Comparison of ENCODE assay signal across 23 cellular contexts in genomic region chr10:91242940-91243339, GRCh38. TPM values are rescaled to one million over a fixed set of nuclear protein-coding genes. Genes with fewer than 3 reads are reported as not detected.
DNase-seq lines count a peak whose midpoint lies in the region; ATAC-seq and TF ChIP-seq lines count a peak whose summit lies in the region.
"Had no signal": no experiment of that assay in that cellular context is flagged by ENCODE, and none has a peak within 500 bp of the region (broad histone marks: within the 10 kb centered on the region; RNA-seq: fewer than 3 reads in every experiment).

No MANE protein-coding gene starts in this region.

- no peak overlapping the region for H3K4me3 ChIP-seq in CD4-positive, alpha-beta memory T cell (ENCODE audit: low read length in 2 of 2)
- no peak overlapping the region for H3K4me3 ChIP-seq in GM12865 (ENCODE audit: low read depth, low read length)
- no peak overlapping the region for H3K4me3 ChIP-seq in OCI-LY7 (ENCODE audit: low read depth, low read length, poor library complexity, severe bottlenecking)
- H3K4me3 ChIP-seq in Karpas-422 (ENCODE audit: low read length): no peak overlapping the region
- H3K4me3 ChIP-seq: hepatocyte, PC-9, prostate gland, SJSA1, stomach, upper lobe of right lung had no signal

- H3K27ac Mint-ChIP-seq in CD4-positive, alpha-beta memory T cell: peak overlapping the region in 6 of 7 donors; percentile 23 to 91 (median 49)
- peak overlapping the region; percentile 20 for H3K27ac Mint-ChIP-seq in activated naive CD8-positive, alpha-beta T cell treated with anti-CD3 and anti-CD28 coated beads, Interleukin-2, amount 10 ng/mL, durations not matched to agents 7 days and 5 days

- H3K9me2 ChIP-seq in OCI-LY7 (ENCODE audit: insufficient read depth, low read length) (no peaks in the 10 kb centered on the region), Karpas-422 (replicated peaks; ENCODE audit: insufficient read depth, low read length) (no peaks in the 10 kb centered on the region)

- peak; percentile 45 for ATAC-seq in HG02642 (IDR thresholded peaks at IDR 0.05; ENCODE audit: poor library complexity, unreplicated experiment)
- peak; percentile 60 for ATAC-seq in activated naive CD8-positive, alpha-beta T cell treated with anti-CD3 and anti-CD28 coated beads, Interleukin-2, amount 10 ng/mL, durations not matched to agents 7 days and 5 days (ENCODE audit: low read depth)
- ATAC-seq: upper lobe of right lung had no signal

- BruUV-seq in OCI-LY7 (replicated peaks; lab: Mats Ljungman, UMichigan): no TSS peak

- H3K79me2 ChIP-seq in OCI-LY7 (ENCODE audit: insufficient read depth, low read depth, low read length) (no peaks in the 10 kb centered on the region), Karpas-422 (ENCODE audit: low read length) (no peaks in the 10 kb centered on the region)
- H3K79me2 ChIP-seq: hepatocyte had no signal

- no peaks in the 10 kb centered on the region for H3K27me3 Mint-ChIP-seq in CD4-positive, alpha-beta memory T cell
- H3K27me3 Mint-ChIP-seq in activated naive CD8-positive, alpha-beta T cell treated with anti-CD3 and anti-CD28 coated beads, Interleukin-2, amount 10 ng/mL, durations not matched to agents 7 days and 5 days: no peaks in the 10 kb centered on the region
- H3K27me3 Mint-ChIP-seq: central memory CD8-positive, alpha-beta T cell had no signal

- H3K4me2 ChIP-seq in OCI-LY7 (ENCODE audit: low read length): no peak overlapping the region
- no peak overlapping the region for H3K4me2 ChIP-seq in Karpas-422 (ENCODE audit: low read depth, low read length, poor library complexity, severe bottlenecking)
- H3K4me2 ChIP-seq: hepatocyte, PC-9 had no signal

- H3K36me3 Mint-ChIP-seq in CD4-positive, alpha-beta memory T cell: peaks cover 0 to 11% of the 10 kb centered on the region in 2 donors
- H3K36me3 Mint-ChIP-seq in activated naive CD8-positive, alpha-beta T cell treated with anti-CD3 and anti-CD28 coated beads, Interleukin-2, amount 10 ng/mL, durations not matched to agents 7 days and 5 days: peaks cover 14% of the 10 kb centered on the region

- no peak for DNase-seq in CD4-positive, alpha-beta memory T cell
- DNase-seq in GM12865 (ENCODE audit: low read depth) (peak; percentile 13), OCI-LY7 (ENCODE audit: low spot score) (no peak), Karpas-422 (no peak), NCI-H1417 treated with DMSO at 0.1 percent for 48 hours (lab: John Stamatoyannopoulos, UW) (no peak)
- no peak for DNase-seq in activated naive CD8-positive, alpha-beta T cell treated with anti-CD3 and anti-CD28 coated beads, Interleukin-2, amount 10 ng/mL, durations not matched to agents 7 days and 5 days
- DNase-seq in activated CD4-positive, alpha-beta T cell treated with anti-CD3 and anti-CD28 coated beads, Interleukin-2, amount 50 U/mL, for 1 hour: no peak
- DNase-seq: activated gamma-delta T cell treated with Interleukin-2 at 50 U/mL for 16 hours; Caco-2; foreskin melanocyte; GOT3; islet precursor cell; NCI-H1092 treated with DMSO at 0.1 percent for 48 hours; NCI-H2081; PC-9; stimulated activated CD4-positive, alpha-beta T cell treated with anti-CD3 and anti-CD28 coated beads, Interleukin-2, amount 100 ng/mL, for 24 hours; stomach; upper lobe of right lung had no signal

- CTCF ChIA-PET in CD4-positive, alpha-beta memory T cell (lab: Charles Lee; ENCODE audit: partially characterized antibody): interaction anchor here (0.8 to 3.6 kb wide), 2 partner anchors 9 to 237 kb away, joined by 3 to 16 read pairs; no protein-coding TSS in a partner anchor
- CTCF ChIA-PET in OCI-LY7 (lab: Charles Lee; ENCODE audit: unreplicated experiment): no interaction called here

- H3K4me1 Mint-ChIP-seq in CD4-positive, alpha-beta memory T cell: peaks cover 21 to 30% (median 28%) of the 10 kb centered on the region in 4 donors
- peaks cover 19% of the 10 kb centered on the region for H3K4me1 Mint-ChIP-seq in activated naive CD8-positive, alpha-beta T cell treated with anti-CD3 and anti-CD28 coated beads, Interleukin-2, amount 10 ng/mL, durations not matched to agents 7 days and 5 days

- H3K9me3 Mint-ChIP-seq in CD4-positive, alpha-beta memory T cell: no peaks in the 10 kb centered on the region
- no peaks in the 10 kb centered on the region for H3K9me3 Mint-ChIP-seq in activated naive CD8-positive, alpha-beta T cell treated with anti-CD3 and anti-CD28 coated beads, Interleukin-2, amount 10 ng/mL, durations not matched to agents 7 days and 5 days
- H3K9me3 Mint-ChIP-seq: central memory CD8-positive, alpha-beta T cell had no signal

- H2AFZ ChIP-seq in OCI-LY7 (ENCODE audit: low read length): no peak overlapping the region
- H2AFZ ChIP-seq in Karpas-422 (ENCODE audit: low read length): no peak overlapping the region
- H2AFZ ChIP-seq: hepatocyte, PC-9 had no signal

- intact Hi-C loops in CD4-positive, alpha-beta memory T cell (cut with micrococcal nuclease): no loop called here
- intact Hi-C loops in OCI-LY7 (cut with micrococcal nuclease; ENCODE audit: unreplicated experiment): no loop called here

- H4K20me1 ChIP-seq in OCI-LY7 (ENCODE audit: insufficient read depth, low read length) (no peaks in the 10 kb centered on the region), Karpas-422 (ENCODE audit: insufficient read depth, low read depth, low read length) (no peaks in the 10 kb centered on the region)

- H3K4me1 ChIP-seq in CD4-positive, alpha-beta memory T cell (ENCODE audit: insufficient read depth, low read length): peaks cover 49% of the 10 kb centered on the region
- H3K4me1 ChIP-seq in OCI-LY7 (ENCODE audit: insufficient read depth, low read length, poor library complexity, severe bottlenecking) (no peaks in the 10 kb centered on the region), Karpas-422 (ENCODE audit: low read length) (no peaks in the 10 kb centered on the region)
- H3K4me1 ChIP-seq: Caco-2, prostate gland had no signal

- peak overlapping the region; percentile 1 for H3K27ac ChIP-seq in CD4-positive, alpha-beta memory T cell (ENCODE audit: low read depth, low read length)
- H3K27ac ChIP-seq in OCI-LY7 (ENCODE audit: low read depth, low read length, poor library complexity, severe bottlenecking) (no peak overlapping the region), Karpas-422 (ENCODE audit: low read length) (no peak overlapping the region)
- H3K27ac ChIP-seq: hepatocyte, PC-9, prostate gland, SJSA1, stomach, upper lobe of right lung had no signal

- peak overlapping the region in 2 of 8 donors; percentile 0 to 9 for H3K4me3 Mint-ChIP-seq in CD4-positive, alpha-beta memory T cell
- no peak overlapping the region for H3K4me3 Mint-ChIP-seq in activated naive CD8-positive, alpha-beta T cell treated with anti-CD3 and anti-CD28 coated beads, Interleukin-2, amount 10 ng/mL, durations not matched to agents 7 days and 5 days
- H3K4me3 Mint-ChIP-seq: central memory CD8-positive, alpha-beta T cell had no signal

- no peaks in the 10 kb centered on the region for H3K27me3 ChIP-seq in CD4-positive, alpha-beta memory T cell (ENCODE audit: insufficient read depth, low read length)
- H3K27me3 ChIP-seq in Karpas-422 (ENCODE audit: low read length): no peaks in the 10 kb centered on the region
- H3K27me3 ChIP-seq: hepatocyte, SJSA1, stomach, upper lobe of right lung had no signal

- no peaks in the 10 kb centered on the region for H3K9me3 ChIP-seq in CD4-positive, alpha-beta memory T cell (ENCODE audit: control insufficient read depth in 1 of 2, low read length in 2 of 2)
- no peaks in the 10 kb centered on the region for H3K9me3 ChIP-seq in OCI-LY7 (ENCODE audit: low read length)
- no peaks in the 10 kb centered on the region for H3K9me3 ChIP-seq in Karpas-422 (ENCODE audit: low read length)
- H3K9me3 ChIP-seq: Caco-2, prostate gland, SJSA1, stomach, upper lobe of right lung had no signal

- POLR2A ChIA-PET in CD4-positive, alpha-beta memory T cell (lab: Charles Lee; ENCODE audit: partially characterized antibody): interaction anchor here (1.1 kb wide), 1 partner anchor 79 kb away, joined by 3 read pairs; no protein-coding TSS in a partner anchor
- POLR2A ChIA-PET in activated naive CD8-positive, alpha-beta T cell treated with anti-CD3 and anti-CD28 coated beads, Interleukin-2, amount 10 ng/mL, durations not matched to agents 7 days and 5 days (lab: Charles Lee): interaction anchor here (1.0 to 1.4 kb wide), 2 partner anchors 15 to 79 kb away, joined by 4 read pairs; no protein-coding TSS in a partner anchor
- POLR2A ChIA-PET in OCI-LY7 (lab: Charles Lee): interaction anchor here (0.5 kb wide), 1 partner anchor 94 kb away, joined by 6 read pairs; no protein-coding TSS in a partner anchor

- no peak overlapping the region for H3K9ac ChIP-seq in Karpas-422 (ENCODE audit: low read length)

- TF ChIP-seq CTCF in GM12865 (IDR thresholded peaks at IDR 0.05; ENCODE audit: insufficient read depth, low read depth, low read length, missing control alignments) (no peak), OCI-LY7 (conservative IDR thresholded peaks at IDR 0.05; ENCODE audit: low read length) (no peak)

- no peaks in the 10 kb centered on the region for H3K36me3 ChIP-seq in CD4-positive, alpha-beta memory T cell (ENCODE audit: insufficient read depth, low read length)
- H3K36me3 ChIP-seq in OCI-LY7 (ENCODE audit: insufficient read depth, low read length) (no peaks in the 10 kb centered on the region), Karpas-422 (ENCODE audit: insufficient read depth, low read length) (no peaks in the 10 kb centered on the region)
- H3K36me3 ChIP-seq: prostate gland had no signal

RNA-seq across cellular contexts. Expression of gene PCGF5, which starts 22.5 kb away (rescaled TPM):
- 10 to 100 TPM; 51.0 to 52.9 TPM for total RNA-seq in CD4-positive, alpha-beta memory T cell
- polyA plus RNA-seq in CD4-positive, alpha-beta memory T cell: 10 to 100 TPM; 81.5 to 84.2 TPM
- 10 to 100 TPM; 51.6 to 52.5 TPM for total RNA-seq in activated naive CD8-positive, alpha-beta T cell treated with anti-CD3 and anti-CD28 coated beads, Interleukin-2, amount 10 ng/mL, durations not matched to agents 7 days and 5 days
- total RNA-seq in OCI-LY7 (2014; rRNA removed; shearing (Covaris generic)): 25.1 and 32.5 TPM in 2 replicates
- total RNA-seq in OCI-LY7 (2022): 40.9 and 53.1 TPM in 2 replicates
- 1.3 and 4.0 TPM in 2 replicates for total RNA-seq in Karpas-422 (2014; rRNA removed; shearing (Covaris generic); ENCODE audit: low replicate concordance)
